1 cellular context compared by ENCODE assay signal in genomic region chr15:87167055-87167454, GRCh38.
TF ChIP-seq lines count a peak whose summit lies in the region.

No MANE protein-coding gene starts in this region.

TF ChIP-seq in IMR-90, 13 proteins besides CTCF, POLR2A, EP300 and RAD21 (continued from another document):
- TF ChIP-seq SMC3 (IDR thresholded peaks at IDR 0.05; ENCODE audit: low read depth, low read length): no peak
- no peak for TF ChIP-seq BHLHE40 (IDR thresholded peaks at IDR 0.05; ENCODE audit: low read depth, low read length)
- TF ChIP-seq ELK1 (IDR thresholded peaks at IDR 0.05; ENCODE audit: borderline replicate concordance, low read depth, low read length): no peak
- TF ChIP-seq FOS (IDR thresholded peaks at IDR 0.05; ENCODE audit: low read depth, low read length): no peak
- no peak for TF ChIP-seq NFE2L2 (IDR thresholded peaks at IDR 0.05; ENCODE audit: low read depth, low read length)
